In genomic region chr2:10547663-10548384, GRCh38 we compare ENCODE assay signal across 12 cellular contexts.
"Had no signal": no experiment of that assay in that cellular context is flagged by ENCODE, and none has a peak within 500 bp of the region (broad histone marks: within the 10 kb centered on the region; RNA-seq: fewer than 3 reads in every experiment).

No MANE protein-coding gene starts in this region.

- H3K4me1 ChIP-seq: transverse colon had no signal

- FAIRE-seq: endometrium, TTC549 had no signal

- H3K9me3 ChIP-seq: ovary, transverse colon had no signal

- H3K36me3 Mint-ChIP-seq: brain had no signal

- H3K9me3 Mint-ChIP-seq: activated CD4-positive, alpha-beta T cell treated with anti-CD3 and anti-CD28 coated beads, Interleukin-2, amount 10 ng/mL, durations not matched to agents 7 days and 5 days had no signal

- H3K27ac ChIP-seq: ovary, skin epidermis, transverse colon had no signal

- H3K36me3 ChIP-seq: ovary, transverse colon had no signal

- H3K4me3 Mint-ChIP-seq: activated CD4-positive, alpha-beta T cell treated with anti-CD3 and anti-CD28 coated beads, Interleukin-2, amount 10 ng/mL, durations not matched to agents 7 days and 5 days had no signal

- H3K27ac Mint-ChIP-seq: activated CD4-positive, alpha-beta T cell treated with anti-CD3 and anti-CD28 coated beads, Interleukin-2, amount 10 ng/mL, durations not matched to agents 7 days and 5 days had no signal

- H3K27me3 ChIP-seq: ovary had no signal

- H3K4me3 ChIP-seq: ovary, skin epidermis, transverse colon had no signal

- DNase-seq: activated CD4-positive, alpha-beta T cell treated with anti-CD3 and anti-CD28 coated beads, Interleukin-2, amount 10 ng/mL, durations not matched to agents 7 days and 5 days; activated CD4-positive, CD25-positive, alpha-beta regulatory T cell; activated CD8-positive, alpha-beta memory T cell treated with anti-CD3 and anti-CD28 coated beads for 24 hours; activated naive CD4-positive, alpha-beta T cell treated with Interleukin-2 at 50 U/mL for 16 hours; ovary; substantia nigra; T-helper 2 cell; transverse colon had no signal
